ENCODE assay signal across 19 cellular contexts in the genomic region with DNA sequence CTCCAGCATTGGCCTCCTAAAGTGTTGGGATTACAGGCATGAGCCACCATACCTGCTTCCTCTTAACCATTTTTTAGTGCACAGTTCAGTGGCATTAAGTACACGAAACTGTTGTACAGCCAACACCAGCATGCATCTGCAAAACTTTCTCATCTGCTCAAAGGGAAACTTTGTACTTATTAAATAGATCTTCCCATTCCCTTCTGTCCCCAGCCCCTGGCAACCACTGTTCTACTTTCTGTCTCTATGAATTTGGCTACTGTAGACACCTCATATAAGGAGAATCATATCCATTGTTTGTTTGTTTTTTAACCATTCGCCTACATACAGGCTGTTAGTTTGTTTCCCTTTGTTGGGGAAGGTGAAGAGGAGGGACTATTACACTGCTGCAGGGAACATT.
"Had no signal": no experiment of that assay in that cellular context is flagged by ENCODE, and none has a peak within 500 bp of the region (broad histone marks: within the 10 kb centered on the region; RNA-seq: fewer than 3 reads in every experiment).

No MANE protein-coding gene starts in this region.

- H3K27ac ChIP-seq: dorsolateral prefrontal cortex, hepatocyte, neutrophil, suprapubic skin, tibial artery, upper lobe of left lung, vagina had no signal

- H3K4me3 ChIP-seq: dorsolateral prefrontal cortex, hepatocyte, suprapubic skin, tibial artery, upper lobe of left lung, vagina had no signal

- H3K9me3 ChIP-seq: neutrophil, suprapubic skin, tibial artery, upper lobe of left lung, vagina had no signal

- H3K4me3 Mint-ChIP-seq: naive thymus-derived CD4-positive, alpha-beta T cell; nephron progenitor cell had no signal

- DNase-seq: cortex of kidney; effector CD8-positive, alpha-beta T cell; foreskin melanocyte; left colon; left ventricle myocardium superior; mesendoderm; naive thymus-derived CD4-positive, alpha-beta T cell; nephron progenitor cell; small intestine; stimulated activated CD4-positive, alpha-beta T cell treated with anti-CD3 and anti-CD28 coated beads, Interleukin-12 subunit alpha, Interleukin-12 subunit beta, amount 100 ng/mL, for 4 hours; stimulated activated CD4-positive, alpha-beta T cell treated with anti-CD3 and anti-CD28 coated beads, Interleukin-2, amount 100 ng/mL, for 48 hours; stimulated activated naive CD8-positive, alpha-beta T cell treated with anti-CD3 and anti-CD28 coated beads, Interleukin-15, Interleukin-2, amounts not matched to agents 100 U/mL and 50 U/mL, for 24 hours had no signal

- H3K27me3 ChIP-seq: dorsolateral prefrontal cortex, hepatocyte, neutrophil, suprapubic skin, tibial artery, upper lobe of left lung, vagina had no signal

- H3K36me3 ChIP-seq: neutrophil, suprapubic skin, tibial artery, upper lobe of left lung, vagina had no signal

- FAIRE-seq: small intestine had no signal

- H2AFZ ChIP-seq: hepatocyte had no signal

- H3K79me2 ChIP-seq: hepatocyte had no signal

- H3K27ac Mint-ChIP-seq: nephron progenitor cell had no signal

- H3K4me2 ChIP-seq: hepatocyte had no signal

- ATAC-seq: left colon; left ventricle myocardium superior; naive thymus-derived CD4-positive, alpha-beta T cell; stimulated activated naive CD8-positive, alpha-beta T cell treated with anti-CD3 and anti-CD28 coated beads, Interleukin-15, Interleukin-2, amounts not matched to agents 100 U/mL and 50 U/mL, for 24 hours had no signal
